Comparison of ENCODE assay signal across 8 cellular contexts in genomic region chrX:150575415-150575814, GRCh38. TPM values are rescaled to one million over a fixed set of nuclear protein-coding genes. Genes with fewer than 3 reads are reported as not detected.
A peak's percentile ranks its signal among the peaks of the same experiment; 100 is the strongest.
DNase-seq lines count a peak whose midpoint lies in the region; TF ChIP-seq lines count a peak whose summit lies in the region.

No MANE protein-coding gene starts in this region.

- peak overlapping the region; percentile 87 to 93 for H3K27ac ChIP-seq in mucosa of rectum (ENCODE audit: low read depth in 2 of 2, low read length in 2 of 2)
- no peak overlapping the region for H3K27ac ChIP-seq in dorsolateral prefrontal cortex

- H3K27me3 Mint-ChIP-seq in activated T-helper 2 cell treated with anti-CD3 and anti-CD28 coated beads, Interferon-gamma antibody, Interleukin-2, Interleukin-4, amounts not matched to agents 10 μg/mL and 5 μg/mL and 100 μg/mL, durations not matched to agents 14 hours and 24 hours and 36 hours (ENCODE audit: low read depth): no peaks in the 10 kb centered on the region

- H3K4me3 ChIP-seq in mucosa of rectum (ENCODE audit: low read length in 2 of 2) (peak overlapping the region; percentile 1 to 9), dorsolateral prefrontal cortex (no peak overlapping the region)

- peaks cover 17% of the 10 kb centered on the region for H3K36me3 Mint-ChIP-seq in activated T-helper 2 cell treated with anti-CD3 and anti-CD28 coated beads, Interferon-gamma antibody, Interleukin-2, Interleukin-4, amounts not matched to agents 10 μg/mL and 5 μg/mL and 100 μg/mL, durations not matched to agents 14 hours and 24 hours and 36 hours (ENCODE audit: low read depth)

- H3K4me1 Mint-ChIP-seq in activated T-helper 2 cell treated with anti-CD3 and anti-CD28 coated beads, Interferon-gamma antibody, Interleukin-2, Interleukin-4, amounts not matched to agents 10 μg/mL and 5 μg/mL and 100 μg/mL, durations not matched to agents 14 hours and 24 hours and 36 hours (ENCODE audit: low read depth): peaks cover 71% of the 10 kb centered on the region

- H3K27me3 ChIP-seq in mucosa of rectum (ENCODE audit: control insufficient read depth in 2 of 2, insufficient read depth in 2 of 2, low read length in 2 of 2) (no peaks in the 10 kb centered on the region), dorsolateral prefrontal cortex (peaks cover 0 to 49% (median 2%) of the 10 kb centered on the region in 45 donors)

- no peak for TF ChIP-seq CTCF in dorsolateral prefrontal cortex (IDR thresholded peaks at IDR 0.05 in 54 of 56, conservative IDR thresholded peaks at IDR 0.05 in 2 of 56; ENCODE audit: low read depth in 1 of 56, partially characterized antibody in 56 of 56)
- TF ChIP-seq CTCF in GM10266 (IDR thresholded peaks at IDR 0.05; ENCODE audit: control insufficient read depth, insufficient read depth, low read depth, missing control alignments): no peak

- intact Hi-C loops in activated T-helper 2 cell treated with anti-CD3 and anti-CD28 coated beads, Interferon-gamma antibody, Interleukin-2, Interleukin-4, amounts not matched to agents 10 μg/mL and 5 μg/mL and 100 μg/mL, durations not matched to agents 14 hours and 24 hours and 36 hours (cut with micrococcal nuclease): loop anchor here (1.0 to 10.0 kb wide), 6 partner anchors 61 to 661 kb away; no protein-coding TSS in a partner anchor
- intact Hi-C loops in dorsolateral prefrontal cortex (cut with DNase I): no loop called here

- no peaks in the 10 kb centered on the region for H3K9me3 Mint-ChIP-seq in activated T-helper 2 cell treated with anti-CD3 and anti-CD28 coated beads, Interferon-gamma antibody, Interleukin-2, Interleukin-4, amounts not matched to agents 10 μg/mL and 5 μg/mL and 100 μg/mL, durations not matched to agents 14 hours and 24 hours and 36 hours

- H3K27ac Mint-ChIP-seq in activated T-helper 2 cell treated with anti-CD3 and anti-CD28 coated beads, Interferon-gamma antibody, Interleukin-2, Interleukin-4, amounts not matched to agents 10 μg/mL and 5 μg/mL and 100 μg/mL, durations not matched to agents 14 hours and 24 hours and 36 hours: peak overlapping the region; percentile 94

- H3K4me3 Mint-ChIP-seq in activated T-helper 2 cell treated with anti-CD3 and anti-CD28 coated beads, Interferon-gamma antibody, Interleukin-2, Interleukin-4, amounts not matched to agents 10 μg/mL and 5 μg/mL and 100 μg/mL, durations not matched to agents 14 hours and 24 hours and 36 hours (ENCODE audit: low read depth): peak overlapping the region; percentile 72

- no peaks in the 10 kb centered on the region for H3K9me3 ChIP-seq in mucosa of rectum (ENCODE audit: control insufficient read depth in 2 of 2, low read length in 2 of 2)

- H3K36me3 ChIP-seq in mucosa of rectum (ENCODE audit: control insufficient read depth in 2 of 2, insufficient read depth in 2 of 2, low read length in 2 of 2): no peaks in the 10 kb centered on the region

- peak overlapping the region in 1 of 2 donors; percentile 23 for H3K9ac ChIP-seq in mucosa of rectum (ENCODE audit: low read depth in 1 of 2, low read length in 2 of 2)

- peaks cover 24 to 71% of the 10 kb centered on the region in 2 donors for H3K4me1 ChIP-seq in mucosa of rectum (ENCODE audit: control insufficient read depth in 2 of 2, insufficient read depth in 2 of 2, low read length in 2 of 2)

- DNase-seq in CD1c-positive myeloid dendritic cell (ENCODE audit: extremely low spot score): peak; percentile 42
- DNase-seq in NCI-H1048 (lab: John Stamatoyannopoulos, UW): peak; percentile 27
- no peak for DNase-seq in activated T-helper 2 cell treated with anti-CD3 and anti-CD28 coated beads, Interferon-gamma antibody, Interleukin-2, Interleukin-4, amounts not matched to agents 10 μg/mL and 5 μg/mL and 100 μg/mL, durations not matched to agents 14 hours and 24 hours and 36 hours (ENCODE audit: low spot score)
- DNase-seq in dorsolateral prefrontal cortex: no peak
- no peak for DNase-seq in DMS114 treated with DMSO at 0.1 percent for 48 hours (lab: John Stamatoyannopoulos, UW; ENCODE audit: unreplicated experiment)
- no peak for DNase-seq in GM10266 (ENCODE audit: extremely low spot score)
- no peak for DNase-seq in medulla oblongata (ENCODE audit: extremely low spot score)

RNA-seq across cellular contexts. Expression of gene MTM1, which starts 7.0 kb away (rescaled TPM):
- 25.2 and 26.5 TPM in 2 replicates for total RNA-seq in activated T-helper 2 cell treated with anti-CD3 and anti-CD28 coated beads, Interferon-gamma antibody, Interleukin-2, Interleukin-4, amounts not matched to agents 10 μg/mL and 5 μg/mL and 100 μg/mL, durations not matched to agents 14 hours and 24 hours and 36 hours
- 10 to 100 TPM; 16.7 to 38.6 (median 25.0) TPM for total RNA-seq in dorsolateral prefrontal cortex

Comparison
In these comparisons a context has a peak if more than half of its experiments do, and no peak if none do; other contexts are left out.
1. DNase-seq: peak in CD1c-positive myeloid dendritic cell (single experiment) and NCI-H1048 (single experiment); none in activated T-helper 2 cell treated with anti-CD3 and anti-CD28 coated beads, Interferon-gamma antibody, Interleukin-2, Interleukin-4, amounts not matched to agents 10 μg/mL and 5 μg/mL and 100 μg/mL, durations not matched to agents 14 hours and 24 hours and 36 hours (single experiment), dorsolateral prefrontal cortex (0 of 10), DMS114 treated with DMSO at 0.1 percent for 48 hours (single experiment), GM10266 (single experiment) and medulla oblongata (single experiment).
2. H3K27ac ChIP-seq: peak in mucosa of rectum (2 of 2); none in dorsolateral prefrontal cortex (0 of 59).
3. H3K4me3 ChIP-seq: peak in mucosa of rectum (2 of 2); none in dorsolateral prefrontal cortex (0 of 59).